7 cellular contexts compared by ENCODE assay signal in the genomic region with DNA sequence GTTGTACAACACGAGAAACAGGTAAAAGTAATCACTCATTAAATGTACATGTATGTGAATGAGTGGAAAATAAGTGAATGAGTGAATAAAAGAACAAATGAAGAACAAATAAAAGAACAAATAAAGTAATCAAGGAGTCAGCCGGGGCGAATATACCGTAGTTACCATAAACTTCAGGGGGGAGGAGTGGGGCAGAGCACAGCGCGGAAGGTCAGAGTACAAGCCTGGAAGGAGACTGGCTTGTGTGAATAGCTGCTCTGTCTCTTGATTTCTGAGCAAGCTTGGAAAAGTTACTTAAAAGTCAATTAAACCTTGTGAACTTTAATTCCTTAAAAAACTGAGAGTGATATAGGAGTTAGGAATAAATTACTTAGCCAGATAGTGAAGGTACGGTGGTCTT.
"Had no signal": no experiment of that assay in that cellular context is flagged by ENCODE, and none has a peak within 500 bp of the region (broad histone marks: within the 10 kb centered on the region; RNA-seq: fewer than 3 reads in every experiment).

No MANE protein-coding gene starts in this region.

- ATAC-seq: GM23338, HepG2 had no signal

- H3K9me3 Mint-ChIP-seq: H9 had no signal

- H3K27me3 Mint-ChIP-seq: IgD-negative memory B cell had no signal

- H3K27ac ChIP-seq: HL-60 had no signal

- DNase-seq: H9, HCEC 1CT, KBM-7 had no signal

- H3K36me3 Mint-ChIP-seq: IgD-negative memory B cell had no signal

- H3K4me3 Mint-ChIP-seq: GM23338, H9, IgD-negative memory B cell had no signal

- H3K4me1 Mint-ChIP-seq: GM23338 had no signal

- H3K27ac Mint-ChIP-seq: GM23338, IgD-negative memory B cell had no signal

- H3K4me3 ChIP-seq: GM23338 had no signal
